In the genomic region with DNA sequence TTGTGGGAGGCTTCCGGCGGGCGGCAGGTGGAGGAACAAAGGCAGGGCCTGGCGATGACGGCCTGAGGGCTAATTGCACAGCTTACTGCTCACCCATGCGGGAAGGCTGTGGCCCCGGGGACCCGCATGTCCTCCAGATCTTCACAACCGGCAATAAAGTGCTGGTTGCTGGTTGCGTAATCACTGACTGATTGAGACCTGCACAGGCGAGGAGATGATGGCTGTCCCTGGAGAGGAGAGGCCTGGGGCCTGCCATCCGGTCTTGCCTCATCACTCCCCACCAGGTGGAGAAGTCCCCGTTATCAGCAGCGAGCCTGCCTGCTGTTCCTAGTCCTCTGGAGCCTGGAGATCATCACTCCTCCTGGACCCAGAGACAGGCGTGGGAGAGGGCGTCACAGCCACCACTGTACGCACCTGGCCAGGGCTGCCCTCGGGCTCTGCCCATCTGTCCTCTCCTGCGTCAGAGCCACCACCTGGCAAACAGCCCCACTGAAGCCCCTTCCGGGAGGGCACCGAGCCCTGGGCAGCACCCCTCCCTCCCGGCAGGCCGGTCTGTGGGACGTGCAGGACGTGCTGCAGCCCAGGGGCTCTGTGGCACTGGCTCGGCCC, we compare ENCODE assay signal across 4 cellular contexts.
A peak's percentile ranks its signal among the peaks of the same experiment; 100 is the strongest.
TF ChIP-seq lines count a peak whose summit lies in the region.

No MANE protein-coding gene starts in this region.

TF ChIP-seq in SK-N-SH treated with all-trans-retinoic acid at 6 μM for 48 hours, 23 proteins besides CTCF, POLR2A, EP300 and RAD21 (continues in another document):
- TF ChIP-seq ZC3H10 (CRISPR knock-in tag; IDR thresholded peaks at IDR 0.05) (no peak), RARB (CRISPR knock-in tag; IDR thresholded peaks at IDR 0.05) (no peak), ZFP3 (CRISPR knock-in tag; IDR thresholded peaks at IDR 0.05) (no peak), OSR1 (CRISPR knock-in tag; IDR thresholded peaks at IDR 0.05) (no peak), ESRRG (CRISPR knock-in tag; IDR thresholded peaks at IDR 0.05) (no peak), ISL1 (CRISPR knock-in tag; IDR thresholded peaks at IDR 0.05) (no peak)
- TF ChIP-seq, protein P1, sequence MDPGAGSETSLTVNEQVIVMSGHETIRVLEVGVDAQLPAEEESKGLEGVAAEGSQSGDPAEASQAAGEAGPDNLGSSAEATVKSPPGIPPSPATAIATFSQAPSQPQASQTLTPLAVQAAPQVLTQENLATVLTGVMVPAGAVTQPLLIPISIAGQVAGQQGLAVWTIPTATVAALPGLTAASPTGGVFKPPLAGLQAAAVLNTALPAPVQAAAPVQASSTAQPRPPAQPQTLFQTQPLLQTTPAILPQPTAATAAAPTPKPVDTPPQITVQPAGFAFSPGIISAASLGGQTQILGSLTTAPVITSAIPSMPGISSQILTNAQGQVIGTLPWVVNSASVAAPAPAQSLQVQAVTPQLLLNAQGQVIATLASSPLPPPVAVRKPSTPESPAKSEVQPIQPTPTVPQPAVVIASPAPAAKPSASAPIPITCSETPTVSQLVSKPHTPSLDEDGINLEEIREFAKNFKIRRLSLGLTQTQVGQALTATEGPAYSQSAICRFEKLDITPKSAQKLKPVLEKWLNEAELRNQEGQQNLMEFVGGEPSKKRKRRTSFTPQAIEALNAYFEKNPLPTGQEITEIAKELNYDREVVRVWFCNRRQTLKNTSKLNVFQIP (CRISPR knock-in tag; IDR thresholded peaks at IDR 0.05; ENCODE audit: borderline replicate concordance, low read depth) = no peak
- TF ChIP-seq, protein P2, sequence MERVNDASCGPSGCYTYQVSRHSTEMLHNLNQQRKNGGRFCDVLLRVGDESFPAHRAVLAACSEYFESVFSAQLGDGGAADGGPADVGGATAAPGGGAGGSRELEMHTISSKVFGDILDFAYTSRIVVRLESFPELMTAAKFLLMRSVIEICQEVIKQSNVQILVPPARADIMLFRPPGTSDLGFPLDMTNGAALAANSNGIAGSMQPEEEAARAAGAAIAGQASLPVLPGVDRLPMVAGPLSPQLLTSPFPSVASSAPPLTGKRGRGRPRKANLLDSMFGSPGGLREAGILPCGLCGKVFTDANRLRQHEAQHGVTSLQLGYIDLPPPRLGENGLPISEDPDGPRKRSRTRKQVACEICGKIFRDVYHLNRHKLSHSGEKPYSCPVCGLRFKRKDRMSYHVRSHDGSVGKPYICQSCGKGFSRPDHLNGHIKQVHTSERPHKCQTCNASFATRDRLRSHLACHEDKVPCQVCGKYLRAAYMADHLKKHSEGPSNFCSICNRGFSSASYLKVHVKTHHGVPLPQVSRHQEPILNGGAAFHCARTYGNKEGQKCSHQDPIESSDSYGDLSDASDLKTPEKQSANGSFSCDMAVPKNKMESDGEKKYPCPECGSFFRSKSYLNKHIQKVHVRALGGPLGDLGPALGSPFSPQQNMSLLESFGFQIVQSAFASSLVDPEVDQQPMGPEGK (CRISPR knock-in tag; IDR thresholded peaks at IDR 0.05; ENCODE audit: borderline replicate concordance) = no peak

TF ChIP-seq in SK-N-SH, 30 proteins besides CTCF, POLR2A, EP300 and RAD21:
- no peak for TF ChIP-seq TCF12 (IDR thresholded peaks at IDR 0.05)

TF ChIP-seq in Ishikawa, 13 proteins besides CTCF, POLR2A, EP300 and RAD21:
- TF ChIP-seq CEBPB (IDR thresholded peaks at IDR 0.05) = peak; percentile 33; the same call in 1 of the 2 replicates
- TF ChIP-seq NFIC (IDR thresholded peaks at IDR 0.05) = no peak

TF ChIP-seq in HepG2, 621 proteins besides CTCF, POLR2A, EP300 and RAD21 (continues in another document):
- TF ChIP-seq SMYD3 (CRISPR knock-in tag; IDR thresholded peaks at IDR 0.05) (no peak), NR2F6 (IDR thresholded peaks at IDR 0.05) (no peak), NR2F6 (CRISPR knock-in tag; IDR thresholded peaks at IDR 0.05) (peak; percentile 41; the same call in 1 of the 2 replicates), MIXL1 (CRISPR knock-in tag; IDR thresholded peaks at IDR 0.05) (0 out of 2 replicates have a peak, but pooled peaks have one; percentile 23), ZNF468 (CRISPR knock-in tag; IDR thresholded peaks at IDR 0.05) (no peak), ZFY (CRISPR knock-in tag; IDR thresholded peaks at IDR 0.05) (peak; percentile 54; the same call in 1 of the 2 replicates), POLR2G (IDR thresholded peaks at IDR 0.05; ENCODE audit: low read depth, low read length) (no peak), ZNF331 (CRISPR knock-in tag; IDR thresholded peaks at IDR 0.05) (peak; percentile 33; the same call in 1 of the 2 replicates), KDM5A (IDR thresholded peaks at IDR 0.05; ENCODE audit: borderline replicate concordance, low read length) (no peak), ATF1 (CRISPR knock-in tag; IDR thresholded peaks at IDR 0.05) (no peak), RBAK (CRISPR knock-in tag; IDR thresholded peaks at IDR 0.05) (no peak), MTF2 (CRISPR knock-in tag; IDR thresholded peaks at IDR 0.05; ENCODE audit: borderline replicate concordance) (no peak), SMAD9 (CRISPR knock-in tag; IDR thresholded peaks at IDR 0.05) (no peak), ZC3H13 (CRISPR knock-in tag; IDR thresholded peaks at IDR 0.05) (no peak), RXRB (CRISPR knock-in tag; IDR thresholded peaks at IDR 0.05; ENCODE audit: borderline replicate concordance) (peak; percentile 40; the same call in 1 of the 2 replicates), ZKSCAN1 (IDR thresholded peaks at IDR 0.05; ENCODE audit: low read length) (no peak), CEBPG (CRISPR knock-in tag; IDR thresholded peaks at IDR 0.05) (peak; percentile 93), ZBTB21 (CRISPR knock-in tag; IDR thresholded peaks at IDR 0.05) (no peak), ZNF572 (CRISPR knock-in tag; IDR thresholded peaks at IDR 0.05) (no peak), GATAD2A (CRISPR knock-in tag; IDR thresholded peaks at IDR 0.05) (peak; percentile 73), KLF6 (CRISPR knock-in tag; IDR thresholded peaks at IDR 0.05) (no peak), SAP130 (CRISPR knock-in tag; IDR thresholded peaks at IDR 0.05; ENCODE audit: low read depth) (peak; percentile 46; the same call in 1 of the 2 replicates), FLYWCH1 (CRISPR knock-in tag; IDR thresholded peaks at IDR 0.05) (no peak), HDAC2 (CRISPR knock-in tag; IDR thresholded peaks at IDR 0.05) (0 out of 2 replicates have a peak, but pooled peaks have one; percentile 35), ELF1 (CRISPR knock-in tag; IDR thresholded peaks at IDR 0.05) (no peak), SIN3A (IDR thresholded peaks at IDR 0.05; ENCODE audit: borderline replicate concordance, low read depth, low read length) (no peak), KLF13 (CRISPR knock-in tag; IDR thresholded peaks at IDR 0.05) (no peak), HOXA3 (CRISPR knock-in tag; IDR thresholded peaks at IDR 0.05) (peak; percentile 56; the same call in 1 of the 2 replicates), ZNF180 (CRISPR knock-in tag; IDR thresholded peaks at IDR 0.05; ENCODE audit: borderline replicate concordance, low read depth) (no peak), PITX1 (CRISPR knock-in tag; IDR thresholded peaks at IDR 0.05) (no peak), ZNF251 (CRISPR knock-in tag; IDR thresholded peaks at IDR 0.05) (no peak), NCOA2 (CRISPR knock-in tag; IDR thresholded peaks at IDR 0.05) (peak; percentile 37), FOSL2 (CRISPR knock-in tag; IDR thresholded peaks at IDR 0.05) (peak; percentile 51), ZNF776 (CRISPR knock-in tag; IDR thresholded peaks at IDR 0.05) (no peak)
- TF ChIP-seq, protein P3, sequence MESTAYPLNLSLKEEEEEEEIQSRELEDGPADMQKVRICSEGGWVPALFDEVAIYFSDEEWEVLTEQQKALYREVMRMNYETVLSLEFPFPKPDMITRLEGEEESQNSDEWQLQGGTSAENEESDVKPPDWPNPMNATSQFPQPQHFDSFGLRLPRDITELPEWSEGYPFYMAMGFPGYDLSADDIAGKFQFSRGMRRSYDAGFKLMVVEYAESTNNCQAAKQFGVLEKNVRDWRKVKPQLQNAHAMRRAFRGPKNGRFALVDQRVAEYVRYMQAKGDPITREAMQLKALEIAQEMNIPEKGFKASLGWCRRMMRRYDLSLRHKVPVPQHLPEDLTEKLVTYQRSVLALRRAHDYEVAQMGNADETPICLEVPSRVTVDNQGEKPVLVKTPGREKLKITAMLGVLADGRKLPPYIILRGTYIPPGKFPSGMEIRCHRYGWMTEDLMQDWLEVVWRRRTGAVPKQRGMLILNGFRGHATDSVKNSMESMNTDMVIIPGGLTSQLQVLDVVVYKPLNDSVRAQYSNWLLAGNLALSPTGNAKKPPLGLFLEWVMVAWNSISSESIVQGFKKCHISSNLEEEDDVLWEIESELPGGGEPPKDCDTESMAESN (CRISPR knock-in tag; conservative IDR thresholded peaks at IDR 0.05) = no peak
- TF ChIP-seq, protein P4, sequence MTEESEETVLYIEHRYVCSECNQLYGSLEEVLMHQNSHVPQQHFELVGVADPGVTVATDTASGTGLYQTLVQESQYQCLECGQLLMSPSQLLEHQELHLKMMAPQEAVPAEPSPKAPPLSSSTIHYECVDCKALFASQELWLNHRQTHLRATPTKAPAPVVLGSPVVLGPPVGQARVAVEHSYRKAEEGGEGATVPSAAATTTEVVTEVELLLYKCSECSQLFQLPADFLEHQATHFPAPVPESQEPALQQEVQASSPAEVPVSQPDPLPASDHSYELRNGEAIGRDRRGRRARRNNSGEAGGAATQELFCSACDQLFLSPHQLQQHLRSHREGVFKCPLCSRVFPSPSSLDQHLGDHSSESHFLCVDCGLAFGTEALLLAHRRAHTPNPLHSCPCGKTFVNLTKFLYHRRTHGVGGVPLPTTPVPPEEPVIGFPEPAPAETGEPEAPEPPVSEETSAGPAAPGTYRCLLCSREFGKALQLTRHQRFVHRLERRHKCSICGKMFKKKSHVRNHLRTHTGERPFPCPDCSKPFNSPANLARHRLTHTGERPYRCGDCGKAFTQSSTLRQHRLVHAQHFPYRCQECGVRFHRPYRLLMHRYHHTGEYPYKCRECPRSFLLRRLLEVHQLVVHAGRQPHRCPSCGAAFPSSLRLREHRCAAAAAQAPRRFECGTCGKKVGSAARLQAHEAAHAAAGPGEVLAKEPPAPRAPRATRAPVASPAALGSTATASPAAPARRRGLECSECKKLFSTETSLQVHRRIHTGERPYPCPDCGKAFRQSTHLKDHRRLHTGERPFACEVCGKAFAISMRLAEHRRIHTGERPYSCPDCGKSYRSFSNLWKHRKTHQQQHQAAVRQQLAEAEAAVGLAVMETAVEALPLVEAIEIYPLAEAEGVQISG (CRISPR knock-in tag; IDR thresholded peaks at IDR 0.05) = 0 out of 2 replicates have a peak, but pooled peaks have one; percentile 34
- TF ChIP-seq, protein P5, sequence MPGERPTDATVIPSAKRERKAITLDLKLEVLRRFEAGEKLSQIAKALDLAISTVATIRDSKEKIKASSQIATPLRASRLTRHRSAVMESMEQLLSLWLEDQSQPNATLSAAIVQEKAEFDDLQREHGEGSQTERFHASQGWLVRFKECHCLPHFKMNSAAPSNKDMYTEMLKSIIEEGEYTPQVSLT (CRISPR knock-in tag; IDR thresholded peaks at IDR 0.05; ENCODE audit: borderline replicate concordance, low read depth) = no peak
- TF ChIP-seq, protein P2 (CRISPR knock-in tag; IDR thresholded peaks at IDR 0.05) = peak; percentile 71
- TF ChIP-seq, protein P6, sequence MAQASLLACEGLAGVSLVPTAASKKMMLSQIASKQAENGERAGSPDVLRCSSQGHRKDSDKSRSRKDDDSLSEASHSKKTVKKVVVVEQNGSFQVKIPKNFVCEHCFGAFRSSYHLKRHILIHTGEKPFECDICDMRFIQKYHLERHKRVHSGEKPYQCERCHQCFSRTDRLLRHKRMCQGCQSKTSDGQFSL (CRISPR knock-in tag; IDR thresholded peaks at IDR 0.05) = no peak
- TF ChIP-seq, protein P7, sequence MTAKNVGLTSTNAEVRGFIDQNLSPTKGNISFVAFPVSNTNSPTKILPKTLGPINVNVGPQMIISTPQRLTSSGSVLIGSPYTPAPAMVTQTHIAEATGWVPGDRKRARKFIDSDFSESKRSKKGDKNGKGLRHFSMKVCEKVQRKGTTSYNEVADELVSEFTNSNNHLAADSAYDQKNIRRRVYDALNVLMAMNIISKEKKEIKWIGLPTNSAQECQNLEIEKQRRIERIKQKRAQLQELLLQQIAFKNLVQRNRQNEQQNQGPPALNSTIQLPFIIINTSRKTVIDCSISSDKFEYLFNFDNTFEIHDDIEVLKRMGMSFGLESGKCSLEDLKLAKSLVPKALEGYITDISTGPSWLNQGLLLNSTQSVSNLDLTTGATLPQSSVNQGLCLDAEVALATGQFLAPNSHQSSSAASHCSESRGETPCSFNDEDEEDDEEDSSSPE (CRISPR knock-in tag; IDR thresholded peaks at IDR 0.05) = no peak
- TF ChIP-seq, protein P8, sequence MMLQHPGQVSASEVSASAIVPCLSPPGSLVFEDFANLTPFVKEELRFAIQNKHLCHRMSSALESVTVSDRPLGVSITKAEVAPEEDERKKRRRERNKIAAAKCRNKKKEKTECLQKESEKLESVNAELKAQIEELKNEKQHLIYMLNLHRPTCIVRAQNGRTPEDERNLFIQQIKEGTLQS (CRISPR knock-in tag; IDR thresholded peaks at IDR 0.05) = 0 out of 2 replicates have a peak, but pooled peaks have one; percentile 57
